Comparison of ENCODE assay signal across 8 cellular contexts in genomic region chr3:122383915-122384697, GRCh38. TPM values are rescaled to one million over a fixed set of nuclear protein-coding genes. Genes with fewer than 3 reads are reported as not detected.
DNase-seq lines count a peak whose midpoint lies in the region; ATAC-seq and TF ChIP-seq lines count a peak whose summit lies in the region.

Gene FAM162A, plus strand, starts transcription at chr3:122384182. Its CDS starts 84 bp downstream, at chr3:122384266.

- H3K36me3 ChIP-seq in adipocyte (ENCODE audit: control insufficient read depth, insufficient read depth, low read length, severe bottlenecking) (no peaks in the 10 kb centered on the region), upper lobe of right lung (no peaks in the 10 kb centered on the region)

- H3K9me3 ChIP-seq in adipocyte (ENCODE audit: control insufficient read depth, low read length) (no peaks in the 10 kb centered on the region), upper lobe of right lung (no peaks in the 10 kb centered on the region)

- peak; percentile 72 for TF ChIP-seq CTCF in GM12875 (IDR thresholded peaks at IDR 0.05; ENCODE audit: borderline replicate concordance, insufficient read depth, low read depth, low read length)
- TF ChIP-seq CTCF in upper lobe of right lung (IDR thresholded peaks at IDR 0.05), result peak; percentile 67

- H3K27ac ChIP-seq in upper lobe of right lung, result peak within 1 kb of the TSS; percentile 92

- intact Hi-C loops in cardiac septum (cut with DNase I) (loop anchor here (2.0 kb wide), 1 partner anchor 33 kb away; the partner anchor contains the start of gene WDR5B), posterior vena cava (cut with DNase I) (no loop called here), upper lobe of right lung (cut with DNase I) (no loop called here)

- peak; percentile 65 for DNase-seq in NCI-H1417 treated with DMSO at 0.1 percent for 48 hours (lab: John Stamatoyannopoulos, UW)
- DNase-seq in SW480 (ENCODE audit: low spot score), result peak; percentile 94
- DNase-seq in adipocyte (ENCODE audit: low read depth), result peak; percentile 97
- peak; percentile 98 for DNase-seq in cardiac septum (ENCODE audit: low spot score)
- peak; percentile 98 for DNase-seq in posterior vena cava (ENCODE audit: low spot score)
- peak; percentile 98 for DNase-seq in upper lobe of right lung

- ATAC-seq in HG02798 (IDR thresholded peaks at IDR 0.05; ENCODE audit: poor library complexity, unreplicated experiment) (peak; percentile 94), upper lobe of right lung (peak; percentile 98)

- H3K4me3 ChIP-seq in GM12875 (ENCODE audit: low read depth, low read length) (peak within 1 kb of the TSS; percentile 80), adipocyte (ENCODE audit: low read length) (peak within 1 kb of the TSS; percentile 98), upper lobe of right lung (peak within 1 kb of the TSS; percentile 73)

- H3K27me3 ChIP-seq in adipocyte (replicated peaks; ENCODE audit: control insufficient read depth, insufficient read depth, low read length), result no peaks in the 10 kb centered on the region
- H3K27me3 ChIP-seq in upper lobe of right lung, result no peaks in the 10 kb centered on the region

- H3K9ac ChIP-seq in adipocyte (ENCODE audit: low read length), result peak within 1 kb of the TSS; percentile 88

- H3K4me1 ChIP-seq in adipocyte (ENCODE audit: control insufficient read depth, insufficient read depth, low read length), result peaks cover 25% of the 10 kb centered on the region
- H3K4me1 ChIP-seq in upper lobe of right lung, result peaks cover 20% of the 10 kb centered on the region

RNA-seq across cellular contexts. Expression of gene FAM162A, which starts in this region (rescaled TPM):
- total RNA-seq in cardiac septum, result 109 TPM
- total RNA-seq in posterior vena cava, result 10 to 100 TPM; 31.5 to 36.9 TPM
- 31.0 TPM for total RNA-seq in upper lobe of right lung

Comparison
In these comparisons a context has a peak if more than half of its experiments do, and no peak if none do; other contexts are left out.
1. Peak in every context shown above with its lines: DNase-seq, ATAC-seq, H3K4me3 ChIP-seq and H3K27ac ChIP-seq.